ENCODE assay signal across 19 cellular contexts in genomic region chr3:130755666-130756065, GRCh38. TPM values are rescaled to one million over a fixed set of nuclear protein-coding genes. Genes with fewer than 3 reads are reported as not detected.
DNase-seq lines count a peak whose midpoint lies in the region; ATAC-seq, FAIRE-seq and TF ChIP-seq lines count a peak whose summit lies in the region.
"Had no signal": no experiment of that assay in that cellular context is flagged by ENCODE, and none has a peak within 500 bp of the region (broad histone marks: within the 10 kb centered on the region; RNA-seq: fewer than 3 reads in every experiment).

No MANE protein-coding gene starts in this region.

- no peaks in the 10 kb centered on the region for H3K27me3 ChIP-seq in PC-3 (ENCODE audit: low read length)
- no peaks in the 10 kb centered on the region for H3K27me3 ChIP-seq in right atrium auricular region
- H3K27me3 ChIP-seq: MG63 had no signal

- CTCF ChIA-PET in PC-3 (lab: Charles Lee), result no interaction called here

- H3K4me3 ChIP-seq in PC-3 (ENCODE audit: low read length) (no peak overlapping the region), right atrium auricular region (no peak overlapping the region)
- H3K4me3 ChIP-seq: MG63 had no signal

- no peak overlapping the region for H2AFZ ChIP-seq in PC-3 (ENCODE audit: low read length)

- ATAC-seq in PC-3, result peak; percentile 48; the same call in 1 of the 2 replicates
- ATAC-seq: HepG2 had no signal

- H3K4me1 ChIP-seq in PC-3 (ENCODE audit: insufficient read depth, low read length) (peaks cover 13% of the 10 kb centered on the region), right atrium auricular region (peaks cover 0 to 3% of the 10 kb centered on the region in 2 donors)

- no TSS peak for BruUV-seq in PC-3 (replicated peaks; lab: Mats Ljungman, UMichigan)

- 0 out of 2 replicates have a peak overlapping the region, but pooled peaks have one; percentile 34 for H3K4me2 ChIP-seq in PC-3 (ENCODE audit: low read length)

- no peaks in the 10 kb centered on the region for H4K20me1 ChIP-seq in PC-3 (ENCODE audit: low read length)

- H3K36me3 ChIP-seq in PC-3 (ENCODE audit: low read depth, low read length) (no peaks in the 10 kb centered on the region; the same call in 1 of the 2 replicates), right atrium auricular region (no peaks in the 10 kb centered on the region)
- H3K36me3 ChIP-seq: MG63 had no signal

- no peaks in the 10 kb centered on the region for H3K79me2 ChIP-seq in PC-3 (ENCODE audit: low read length)

- TF ChIP-seq CTCF in PC-3 (conservative IDR thresholded peaks at IDR 0.05; ENCODE audit: low read depth, low read length), result no peak
- no peak for TF ChIP-seq CTCF in D721Med (IDR thresholded peaks at IDR 0.05; ENCODE audit: insufficient read depth, missing control alignments)
- TF ChIP-seq CTCF in right atrium auricular region (IDR thresholded peaks at IDR 0.05), result no peak

- H3K9me3 ChIP-seq in PC-3 (ENCODE audit: low read length) (no peaks in the 10 kb centered on the region), right atrium auricular region (no peaks in the 10 kb centered on the region)
- H3K9me3 ChIP-seq: MG63 had no signal

- no peaks in the 10 kb centered on the region for H3K9me2 ChIP-seq in PC-3 (replicated peaks; ENCODE audit: low read length)

- H3K27ac ChIP-seq in PC-3 (ENCODE audit: low read length), result no peak overlapping the region
- no peak overlapping the region for H3K27ac ChIP-seq in right atrium auricular region
- H3K27ac ChIP-seq: 22Rv1 had no signal

- POLR2A ChIA-PET in PC-3 (lab: Charles Lee; ENCODE audit: unreplicated experiment), result no interaction called here

- no peak for FAIRE-seq in D721Med (lab: Jason Lieb, UNC)
- FAIRE-seq: HepG2 had no signal

- H3F3A ChIP-seq in PC-3 (ENCODE audit: low read length, unreplicated experiment), result no peaks in the 10 kb centered on the region

- DNase-seq in DMS53 (lab: John Stamatoyannopoulos, UW) (peak; percentile 13), DMS53 treated with DMSO at 0.1 percent for 48 hours (lab: John Stamatoyannopoulos, UW; ENCODE audit: unreplicated experiment) (no peak), PC-3 (peak; percentile 79), iPS-NIHi11 (ENCODE audit: low spot score) (peak; percentile 17), renal cortical epithelial cell (ENCODE audit: low read depth) (peak; percentile 47), D721Med (ENCODE audit: insufficient read length, low spot score) (no peak), foreskin melanocyte (no peak), right atrium auricular region (ENCODE audit: low spot score) (no peak)
- DNase-seq: CD4-positive, CD25-positive, alpha-beta regulatory T cell; DMS79 treated with DMSO at 0.1 percent for 48 hours; GOT3; MG63; NCI-H1092; NCI-H2107; NCI-H446; NCI-H69; OCI-M1 had no signal

- intact Hi-C loops in PC-3 (cut with micrococcal nuclease), result no loop called here

- no peak overlapping the region for H3K9ac ChIP-seq in PC-3 (ENCODE audit: low read length)

RNA-seq across cellular contexts. Expression of gene PIK3R4, which starts 9.0 kb away (rescaled TPM):
- total RNA-seq in PC-3 (2014; rRNA removed) (21.5 and 21.9 TPM in 2 replicates), renal cortical epithelial cell (20.5 and 40.9 TPM in 2 replicates), right atrium auricular region (10 to 100 TPM; 24.4 to 25.9 TPM)

Comparison
In these comparisons a context has a peak if more than half of its experiments do, and no peak if none do; other contexts are left out.
1. DNase-seq: peak in DMS53 (single experiment), PC-3 (single experiment), iPS-NIHi11 (single experiment) and renal cortical epithelial cell (single experiment); none in DMS53 treated with DMSO at 0.1 percent for 48 hours (single experiment), D721Med (single experiment), foreskin melanocyte (single experiment) and right atrium auricular region (single experiment).